27 cellular contexts compared by ENCODE assay signal in the genomic region with DNA sequence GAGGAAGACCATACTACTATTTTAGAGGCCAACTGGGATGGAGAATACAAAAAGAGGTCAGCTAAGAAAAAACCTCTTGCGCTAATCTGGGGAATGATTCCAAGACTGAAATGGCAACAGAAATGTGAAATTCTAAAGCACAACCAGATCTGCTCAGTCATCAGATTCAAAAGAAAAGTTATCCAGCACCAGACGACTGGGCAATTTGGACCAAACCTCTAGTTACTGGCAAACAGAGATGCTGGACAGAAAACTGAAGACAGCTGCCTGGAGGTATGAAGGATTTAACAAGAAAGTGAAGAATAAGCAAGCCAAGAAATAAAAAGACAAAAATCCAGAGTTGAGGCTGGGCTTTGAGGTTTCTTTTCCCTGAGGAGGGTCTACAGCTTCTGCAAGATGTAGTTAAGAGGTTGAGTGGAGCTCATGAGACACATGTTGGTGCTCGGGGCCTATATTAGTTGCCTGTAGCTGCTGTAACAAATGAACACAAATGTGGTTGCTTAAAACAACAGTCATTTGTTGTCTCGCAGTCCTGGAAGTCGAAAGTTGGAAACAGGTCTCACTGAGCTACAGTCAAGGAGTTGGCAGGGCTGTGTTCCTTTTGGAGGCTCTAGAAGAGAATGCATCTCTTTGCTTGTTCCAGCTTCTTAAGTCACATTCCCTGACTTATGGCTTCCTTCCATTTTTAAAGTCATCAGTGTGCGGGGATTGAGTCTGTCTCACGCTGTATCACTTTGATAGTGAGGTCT.
DNase-seq lines count a peak whose midpoint lies in the region; ATAC-seq, FAIRE-seq and TF ChIP-seq lines count a peak whose summit lies in the region.
"Had no signal": no experiment of that assay in that cellular context is flagged by ENCODE, and none has a peak within 500 bp of the region (broad histone marks: within the 10 kb centered on the region; RNA-seq: fewer than 3 reads in every experiment).

No MANE protein-coding gene starts in this region.

- no peak overlapping the region for H3K9ac ChIP-seq in astrocyte (ENCODE audit: low read length)
- no peak overlapping the region for H3K9ac ChIP-seq in neuronal stem cell (ENCODE audit: low read depth, low read length, poor library complexity)
- H3K9ac ChIP-seq in smooth muscle cell (ENCODE audit: low read depth): no peak overlapping the region
- H3K9ac ChIP-seq: KMS-11, SK-N-SH had no signal

- no peak overlapping the region for H3K14ac ChIP-seq in neuronal stem cell (ENCODE audit: low read length)

- no peak for TF ChIP-seq POLR2A in gastroesophageal sphincter (IDR thresholded peaks at IDR 0.05)

- no peak for ATAC-seq in CD4-positive, alpha-beta T cell (ENCODE audit: poor library complexity)
- ATAC-seq in gastroesophageal sphincter: peak; percentile 30
- ATAC-seq: activated CD4-positive, CD25-positive, alpha-beta regulatory T cell treated with anti-CD3 and anti-CD28 coated beads, Interleukin-2, amount 50 U/mL, for 24 hours; activated naive CD8-positive, alpha-beta T cell treated with anti-CD3 and anti-CD28 coated beads, Interleukin-2, amount 50 U/mL, for 24 hours; GM23338; left lobe of liver; T-helper 17 cell had no signal

- H3F3A ChIP-seq in smooth muscle cell (ENCODE audit: low read depth): peaks cover 4% of the 10 kb centered on the region

- H2AK5ac ChIP-seq in neuronal stem cell (ENCODE audit: low read depth, low read length): no peak overlapping the region

- H3K36me3 ChIP-seq in astrocyte (ENCODE audit: insufficient read depth, low read length) (no peaks in the 10 kb centered on the region), gastroesophageal sphincter (no peaks in the 10 kb centered on the region), neuronal stem cell (replicated peaks in 1 of 2; ENCODE audit: control insufficient read depth in 2 of 2, insufficient read depth in 2 of 2, low read length in 2 of 2) (no peaks in the 10 kb centered on the region), smooth muscle cell (ENCODE audit: low read depth) (no peaks in the 10 kb centered on the region)
- H3K36me3 ChIP-seq: brain microvascular endothelial cell, spleen, upper lobe of left lung had no signal

- TF ChIP-seq EP300 in gastroesophageal sphincter (IDR thresholded peaks at IDR 0.05): no peak

- H3K27me3 ChIP-seq in CD4-positive, alpha-beta T cell (ENCODE audit: control insufficient read depth, insufficient read depth, low read length): no peaks in the 10 kb centered on the region
- no peaks in the 10 kb centered on the region for H3K27me3 ChIP-seq in astrocyte (ENCODE audit: insufficient read depth, low read length)
- H3K27me3 ChIP-seq in gastroesophageal sphincter: no peaks in the 10 kb centered on the region
- no peaks in the 10 kb centered on the region for H3K27me3 ChIP-seq in neuronal stem cell (ENCODE audit: control insufficient read depth in 3 of 3, insufficient read depth in 3 of 3, low read depth in 1 of 3, low read length in 3 of 3)
- no peaks in the 10 kb centered on the region for H3K27me3 ChIP-seq in smooth muscle cell (ENCODE audit: low read depth)
- H3K27me3 ChIP-seq: brain microvascular endothelial cell, upper lobe of left lung had no signal

- H3K9me3 ChIP-seq in CD4-positive, alpha-beta T cell (ENCODE audit: control insufficient read depth, low read length): no peaks in the 10 kb centered on the region
- H3K9me3 ChIP-seq in astrocyte (ENCODE audit: insufficient read depth, low read depth, low read length) (no peaks in the 10 kb centered on the region), gastroesophageal sphincter (peaks cover 0 to 6% (median 0%) of the 10 kb centered on the region in 3 donors), neuronal stem cell (replicated peaks in 1 of 2; ENCODE audit: control insufficient read depth in 2 of 2, insufficient read depth in 1 of 2, low read depth in 1 of 2, low read length in 2 of 2) (peaks cover 0 to 3% of the 10 kb centered on the region in 2 donors), smooth muscle cell (replicated peaks; ENCODE audit: low read depth) (no peaks in the 10 kb centered on the region)
- H3K9me3 ChIP-seq: SK-N-SH, upper lobe of left lung had no signal

- POLR2A ChIA-PET in CD4-positive, alpha-beta T cell (lab: Charles Lee): no interaction called here

- H2BK15ac ChIP-seq in neuronal stem cell (ENCODE audit: low read length): no peak overlapping the region

- H3K4me1 Mint-ChIP-seq in CD4-positive, alpha-beta T cell (ENCODE audit: low read depth): peaks cover 52% of the 10 kb centered on the region
- peaks cover under 1% of the 10 kb centered on the region for H3K4me1 Mint-ChIP-seq in astrocyte (ENCODE audit: low read depth, unreplicated experiment)
- H3K4me1 Mint-ChIP-seq: GM23338 had no signal

- intact Hi-C loops in CD4-positive, alpha-beta T cell (cut with DNase I, micrococcal nuclease): loop anchor here in 1 of 2 experiments (5.0 kb wide), 1 partner anchor 54 kb away; no protein-coding TSS in a partner anchor

- no peaks in the 10 kb centered on the region for H3K9me3 Mint-ChIP-seq in CD4-positive, alpha-beta T cell
- no peaks in the 10 kb centered on the region for H3K9me3 Mint-ChIP-seq in astrocyte (ENCODE audit: unreplicated experiment)
- H3K9me3 Mint-ChIP-seq: activated CD4-positive, alpha-beta memory T cell treated with anti-CD3 and anti-CD28 coated beads, Interleukin-2, amount 10 ng/mL, durations not matched to agents 7 days and 5 days; activated naive CD8-positive, alpha-beta T cell treated with anti-CD3 and anti-CD28 coated beads, Interleukin-2, amount 50 U/mL, for 24 hours; GM23338 had no signal

- H3K79me2 ChIP-seq in astrocyte (ENCODE audit: insufficient read depth, low read length): no peaks in the 10 kb centered on the region
- H3K79me2 ChIP-seq in smooth muscle cell (ENCODE audit: low read depth): peaks cover 6% of the 10 kb centered on the region

- H3K27ac ChIP-seq in CD4-positive, alpha-beta T cell (ENCODE audit: low read depth, low read length): no peak overlapping the region
- H3K27ac ChIP-seq in astrocyte (ENCODE audit: low read depth, low read length) (no peak overlapping the region), gastroesophageal sphincter (peak overlapping the region in 3 of 4 donors; percentile 13 to 53 (median 47)), neuronal stem cell (replicated peaks; ENCODE audit: low read length) (no peak overlapping the region), smooth muscle cell (ENCODE audit: low read depth) (no peak overlapping the region)
- H3K27ac ChIP-seq: brain microvascular endothelial cell, KMS-11, spleen, upper lobe of left lung had no signal

- H4K20me1 ChIP-seq in astrocyte (ENCODE audit: insufficient read depth, low read length) (peaks cover 21% of the 10 kb centered on the region), smooth muscle cell (ENCODE audit: low read depth) (no peaks in the 10 kb centered on the region)

- FAIRE-seq in astrocyte (lab: Jason Lieb, UNC): no peak
- FAIRE-seq: D721Med, GM12891, HTR-8/SVneo had no signal

- no peak overlapping the region for H4K91ac ChIP-seq in neuronal stem cell (ENCODE audit: low read depth, low read length, poor library complexity)

- no peak overlapping the region for H3K18ac ChIP-seq in neuronal stem cell (ENCODE audit: low read length)

- no peaks in the 10 kb centered on the region for H3K79me1 ChIP-seq in neuronal stem cell (ENCODE audit: low read depth, low read length)

- H2AFZ ChIP-seq in astrocyte (ENCODE audit: low read depth, low read length) (no peak overlapping the region), neuronal stem cell (ENCODE audit: low read length) (peak overlapping the region; percentile 87), smooth muscle cell (ENCODE audit: low read depth) (no peak overlapping the region)
- H2AFZ ChIP-seq: GM23338 had no signal

- TF ChIP-seq CTCF in CD4-positive, alpha-beta T cell (IDR thresholded peaks at IDR 0.05): no peak
- TF ChIP-seq CTCF in astrocyte (IDR thresholded peaks at IDR 0.05; ENCODE audit: insufficient read depth, low read depth, low read length): no peak
- no peak for TF ChIP-seq CTCF in gastroesophageal sphincter (IDR thresholded peaks at IDR 0.05)
- no peak for TF ChIP-seq CTCF in smooth muscle cell (IDR thresholded peaks at IDR 0.05; ENCODE audit: borderline replicate concordance, insufficient read depth, poor library complexity, severe bottlenecking)

- H2BK120ac ChIP-seq in neuronal stem cell (ENCODE audit: low read depth, low read length): no peak overlapping the region

- H3K4me2 ChIP-seq in astrocyte (ENCODE audit: low read length): no peak overlapping the region
- no peak overlapping the region for H3K4me2 ChIP-seq in neuronal stem cell (ENCODE audit: insufficient read depth, low read length, poor library complexity, severe bottlenecking)
- no peak overlapping the region for H3K4me2 ChIP-seq in smooth muscle cell
- H3K4me2 ChIP-seq: GM23338, KMS-11, SK-N-SH had no signal

- no peak overlapping the region for H4K8ac ChIP-seq in neuronal stem cell (ENCODE audit: low read depth, low read length)

- CTCF ChIA-PET in CD4-positive, alpha-beta T cell (lab: Charles Lee): interaction anchor here (0.8 kb wide), 1 partner anchor 191 kb away, joined by 3 read pairs; no protein-coding TSS in a partner anchor

- DNase-seq in CD4-positive, alpha-beta T cell: no peak
- DNase-seq in astrocyte (ENCODE audit: low read depth) (peak; percentile 18), neuronal stem cell (ENCODE audit: low spot score) (no peak), smooth muscle cell (lab: John Stamatoyannopoulos, UW; ENCODE audit: unreplicated experiment) (no peak), mesenteric fat pad (ENCODE audit: low spot score) (no peak), GM19240 (ENCODE audit: insufficient read length, low spot score) (no peak)
- DNase-seq: activated CD4-positive, alpha-beta memory T cell treated with anti-CD3 and anti-CD28 coated beads, Interleukin-2, amount 10 ng/mL, durations not matched to agents 7 days and 5 days; activated naive CD8-positive, alpha-beta T cell treated with anti-CD3 and anti-CD28 coated beads, Interleukin-2, amount 50 U/mL, for 24 hours; brain microvascular endothelial cell; effector memory CD4-positive, alpha-beta T cell; hippocampal formation; immature natural killer cell; naive B cell; NCI-H1417 treated with DMSO at 0.1 percent for 48 hours; OCI-M1; SK-N-SH; spleen; T-helper 17 cell; upper lobe of left lung had no signal

- peaks cover 6% of the 10 kb centered on the region for H3K36me3 Mint-ChIP-seq in CD4-positive, alpha-beta T cell (ENCODE audit: low read depth)
- peaks cover 2% of the 10 kb centered on the region for H3K36me3 Mint-ChIP-seq in astrocyte (ENCODE audit: low read depth, unreplicated experiment)
- H3K36me3 Mint-ChIP-seq: naive B cell had no signal

- H3K4ac ChIP-seq in neuronal stem cell (ENCODE audit: low read length): no peak overlapping the region

- no peak overlapping the region for H2BK5ac ChIP-seq in neuronal stem cell (ENCODE audit: low read length)

- H3K4me3 Mint-ChIP-seq in CD4-positive, alpha-beta T cell: no peak overlapping the region
- H3K4me3 Mint-ChIP-seq in astrocyte (ENCODE audit: unreplicated experiment): no peak overlapping the region
- H3K4me3 Mint-ChIP-seq: activated CD4-positive, alpha-beta memory T cell treated with anti-CD3 and anti-CD28 coated beads, Interleukin-2, amount 10 ng/mL, durations not matched to agents 7 days and 5 days; activated naive CD8-positive, alpha-beta T cell treated with anti-CD3 and anti-CD28 coated beads, Interleukin-2, amount 50 U/mL, for 24 hours; GM23338; immature natural killer cell; naive B cell; T-helper 17 cell had no signal

- 52 to 65% methylated on average over 7 of the region's 7 CpGs for WGBS in gastroesophageal sphincter (ENCODE audit: low coverage in 1 of 2), 2 donors
- no CpG with 5 or more reads among the region's 7 CpGs for WGBS in neuronal stem cell (ENCODE audit: extremely low coverage in 2 of 2, insufficient read length in 2 of 2, insufficient replicate concordance in 1 of 2), 2 donors
- 89% methylated on average over 7 of the region's 7 CpGs for WGBS in smooth muscle cell (ENCODE audit: low lambda C conversion rate)

- H3K4me3 ChIP-seq in astrocyte (ENCODE audit: insufficient read depth, low read depth, low read length): no peak overlapping the region
- no peak overlapping the region for H3K4me3 ChIP-seq in gastroesophageal sphincter
- no peak overlapping the region for H3K4me3 ChIP-seq in neuronal stem cell (ENCODE audit: low read length in 2 of 2)
- no peak overlapping the region for H3K4me3 ChIP-seq in smooth muscle cell
- H3K4me3 ChIP-seq: GM23338, spleen, upper lobe of left lung had no signal

- no peaks in the 10 kb centered on the region for H3K4me1 ChIP-seq in astrocyte (ENCODE audit: insufficient read depth, low read length)
- peaks cover 0 to 53% (median 1%) of the 10 kb centered on the region in 3 donors for H3K4me1 ChIP-seq in gastroesophageal sphincter
- H3K4me1 ChIP-seq in neuronal stem cell (ENCODE audit: control insufficient read depth in 2 of 2, insufficient read depth in 1 of 2, low read depth in 1 of 2, low read length in 2 of 2): peaks cover 12% of the 10 kb centered on the region in 2 donors
- no peaks in the 10 kb centered on the region for H3K4me1 ChIP-seq in smooth muscle cell (ENCODE audit: low read depth)
- H3K4me1 ChIP-seq: upper lobe of left lung had no signal

- H3K23ac ChIP-seq in neuronal stem cell (ENCODE audit: low read depth, low read length, poor library complexity): no peak overlapping the region

- no peaks in the 10 kb centered on the region for H3K27me3 Mint-ChIP-seq in CD4-positive, alpha-beta T cell
- no peaks in the 10 kb centered on the region for H3K27me3 Mint-ChIP-seq in astrocyte (ENCODE audit: low read depth, unreplicated experiment)
- H3K27me3 Mint-ChIP-seq: activated CD4-positive, alpha-beta memory T cell treated with anti-CD3 and anti-CD28 coated beads, Interleukin-2, amount 10 ng/mL, durations not matched to agents 7 days and 5 days; activated naive CD8-positive, alpha-beta T cell treated with anti-CD3 and anti-CD28 coated beads, Interleukin-2, amount 50 U/mL, for 24 hours; T-helper 17 cell had no signal

- H3K27ac Mint-ChIP-seq in CD4-positive, alpha-beta T cell: peak overlapping the region; percentile 30
- no peak overlapping the region for H3K27ac Mint-ChIP-seq in astrocyte (ENCODE audit: unreplicated experiment)
- H3K27ac Mint-ChIP-seq: activated CD4-positive, alpha-beta memory T cell treated with anti-CD3 and anti-CD28 coated beads, Interleukin-2, amount 10 ng/mL, durations not matched to agents 7 days and 5 days; activated naive CD8-positive, alpha-beta T cell treated with anti-CD3 and anti-CD28 coated beads, Interleukin-2, amount 50 U/mL, for 24 hours; GM23338; T-helper 17 cell had no signal

- no peak overlapping the region for H2BK12ac ChIP-seq in neuronal stem cell (ENCODE audit: low read length)

Comparison
In these comparisons a context has a peak if more than half of its experiments do, and no peak if none do; other contexts are left out.
1. H3K27ac ChIP-seq: peak in gastroesophageal sphincter (3 of 4); none in CD4-positive, alpha-beta T cell (single experiment), astrocyte (single experiment), neuronal stem cell (single experiment) and smooth muscle cell (single experiment).